Comparison of ENCODE assay signal across 26 cellular contexts in genomic region chr6:1602356-1602713, GRCh38. TPM values are rescaled to one million over a fixed set of nuclear protein-coding genes. Genes with fewer than 3 reads are reported as not detected.
"Had no signal": no experiment of that assay in that cellular context is flagged by ENCODE, and none has a peak within 500 bp of the region (broad histone marks: within the 10 kb centered on the region; RNA-seq: fewer than 3 reads in every experiment).

No MANE protein-coding gene starts in this region.

- H3K36me3 ChIP-seq: breast epithelium, cardiac muscle cell, WERI-Rb-1 had no signal

- H3K27ac ChIP-seq: breast epithelium, cardiac muscle cell, coronary artery, WERI-Rb-1 had no signal

- DNase-seq: activated B cell treated with CpG ODN at 0.5 μM for 24 hours; activated CD4-positive, alpha-beta T cell treated with anti-CD3 and anti-CD28 coated beads for 48 hours; activated CD4-positive, alpha-beta T cell treated with anti-CD3 and anti-CD28 coated beads, Interleukin-2, amount 50 U/mL, for 1 hour; activated CD4-positive, alpha-beta T cell treated with anti-CD3 and anti-CD28 coated beads, Interleukin-2, amount 50 U/mL, for 48 hours; activated CD8-positive, alpha-beta memory T cell treated with anti-CD3 and anti-CD28 coated beads for 24 hours; activated CD8-positive, alpha-beta T cell treated with anti-CD3 and anti-CD28 coated beads for 36 hours; activated effector memory CD4-positive, alpha-beta T cell treated with Interleukin-2 at 50 U/mL for 16 hours; activated gamma-delta T cell treated with Interleukin-2 at 50 U/mL for 16 hours; activated naive CD4-positive, alpha-beta T cell treated with anti-CD3 and anti-CD28 coated beads, Interleukin-2, amount 50 U/mL, for 16 hours; activated naive CD4-positive, alpha-beta T cell treated with Interleukin-2 at 50 U/mL for 16 hours; activated T-cell treated with anti-CD3 and anti-CD28 coated beads, Interleukin-2, amount 50 U/mL, for 4 hours; amniotic stem cell; anterior cingulate cortex; dorsolateral prefrontal cortex; effector memory CD4-positive, alpha-beta T cell; foreskin fibroblast; T-helper 1 cell; T-helper 17 cell; T1000; WERI-Rb-1 had no signal

- ATAC-seq: activated CD4-positive, CD25-positive, alpha-beta regulatory T cell treated with anti-CD3 and anti-CD28 coated beads, Interleukin-2, amount 50 U/mL, for 24 hours; activated CD8-positive, alpha-beta T cell treated with anti-CD3 and anti-CD28 coated beads for 36 hours; activated T-cell treated with anti-CD3 and anti-CD28 coated beads, Interleukin-2, amount 50 U/mL, for 4 hours; activated T-helper 17 cell treated with anti-CD3 and anti-CD28 coated beads, Interleukin-2, amount 50 U/mL, for 72 hours; esophagus mucosa; T-helper 17 cell had no signal

- H3K4me3 ChIP-seq: breast epithelium, cardiac muscle cell, coronary artery had no signal

- H3K9me3 ChIP-seq: breast epithelium had no signal

RNA-seq across cellular contexts. Expression of gene FOXC1, which starts 7.4 kb away (rescaled TPM):
- total RNA-seq: activated T-helper 17 cell treated with anti-CD3 and anti-CD28 coated beads, Interleukin-2, amount 50 U/mL, for 72 hours had no signal
